8 cellular contexts compared by ENCODE assay signal in the genomic region with DNA sequence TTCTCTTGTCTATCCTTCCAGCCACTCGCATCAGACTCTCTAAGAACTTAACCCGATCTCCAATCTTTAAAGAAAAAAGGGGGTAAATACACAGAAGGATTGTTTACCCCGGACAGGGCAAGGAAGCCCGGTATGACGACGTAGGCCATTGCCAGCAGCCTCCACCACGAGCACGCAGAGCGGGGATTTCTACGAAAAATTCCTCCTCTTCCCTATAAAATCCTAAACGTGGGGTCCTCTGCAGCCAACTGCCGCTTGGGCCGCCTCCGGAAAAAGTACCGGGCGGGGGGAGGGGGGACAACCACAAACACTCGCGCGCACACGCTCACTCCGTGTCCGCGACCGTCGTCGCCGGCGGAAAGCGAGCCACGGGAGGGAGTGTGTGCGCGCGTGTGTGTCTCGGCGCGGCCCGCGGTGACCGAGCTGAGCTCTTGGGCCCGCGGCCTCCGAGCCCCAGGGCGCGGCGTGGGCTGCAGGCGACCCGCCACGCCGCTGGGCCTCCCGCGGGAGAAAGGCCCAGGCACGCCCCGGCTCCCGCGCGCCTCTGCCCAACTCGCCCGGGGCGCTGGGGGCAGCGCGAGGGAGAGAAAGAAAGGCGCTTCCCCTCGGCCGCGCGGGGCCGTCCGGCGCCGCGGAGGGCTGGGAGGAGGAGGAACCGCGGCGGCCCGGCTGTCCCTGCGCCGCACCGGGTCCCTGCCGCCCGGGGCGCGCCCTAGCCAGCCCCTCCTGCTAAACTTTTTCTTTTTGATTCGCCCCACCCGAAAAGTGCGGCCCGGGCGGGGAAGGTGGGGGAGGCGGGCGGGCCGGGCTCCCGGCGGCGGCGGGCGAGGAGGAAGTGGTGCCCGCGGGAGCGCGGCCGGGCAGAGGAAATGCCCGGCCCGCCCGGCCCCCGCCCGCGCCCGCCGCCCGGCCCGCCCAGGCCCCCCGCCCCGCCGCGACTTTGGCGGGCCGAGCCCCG. TPM values are rescaled to one million over a fixed set of nuclear protein-coding genes. Genes with fewer than 3 reads are reported as not detected.
DNase-seq lines count a peak whose midpoint lies in the region; ATAC-seq, FAIRE-seq and TF ChIP-seq lines count a peak whose summit lies in the region.

No MANE protein-coding gene starts in this region.

- TF ChIP-seq CTCF in astrocyte (IDR thresholded peaks at IDR 0.05; ENCODE audit: insufficient read depth, low read depth, low read length) = no peak
- peak in 1 of 4 experiments; percentile 26 for TF ChIP-seq CTCF in prostate gland (IDR thresholded peaks at IDR 0.05)

- peak; percentile 58 for DNase-seq in NCI-H2227 (lab: John Stamatoyannopoulos, UW; ENCODE audit: unreplicated experiment)
- no peak for DNase-seq in NCI-H2227 treated with DMSO at 0.1 percent for 48 hours (lab: John Stamatoyannopoulos, UW)
- DNase-seq in M059J (ENCODE audit: low read depth) = peak; percentile 54
- peak; percentile 47 for DNase-seq in astrocyte (ENCODE audit: low read depth)
- peak; percentile 54 for DNase-seq in hepatic stellate cell (ENCODE audit: low spot score)
- DNase-seq in prostate gland (ENCODE audit: low spot score) = no peak

- no peaks in the 10 kb centered on the region for H3K36me3 ChIP-seq in astrocyte (ENCODE audit: insufficient read depth, low read length)
- no peaks in the 10 kb centered on the region for H3K36me3 ChIP-seq in prostate gland

- peak overlapping the region; percentile 85 for H3K4me2 ChIP-seq in astrocyte (ENCODE audit: low read length)

- peaks cover 30% of the 10 kb centered on the region for H3K4me1 Mint-ChIP-seq in astrocyte (ENCODE audit: low read depth, unreplicated experiment)

- peaks cover 40% of the 10 kb centered on the region for H4K20me1 ChIP-seq in astrocyte (ENCODE audit: insufficient read depth, low read length)

- peak overlapping the region; percentile 86 for H3K9ac ChIP-seq in astrocyte (ENCODE audit: low read length)

- H3K36me3 Mint-ChIP-seq in astrocyte (ENCODE audit: low read depth, unreplicated experiment) = no peaks in the 10 kb centered on the region

- ATAC-seq in GM21576 (IDR thresholded peaks at IDR 0.05; ENCODE audit: unreplicated experiment) = no peak
- ATAC-seq in HG02938 (IDR thresholded peaks at IDR 0.05; ENCODE audit: unreplicated experiment) = no peak

- peak; percentile 63 for TF ChIP-seq POLR2A in prostate gland (IDR thresholded peaks at IDR 0.05)

- H3K27me3 Mint-ChIP-seq in astrocyte (ENCODE audit: low read depth, unreplicated experiment) = no peaks in the 10 kb centered on the region

- WGBS in prostate gland = under 1% methylated on average over 94 of the region's 117 CpGs

- H3K4me1 ChIP-seq in astrocyte (ENCODE audit: insufficient read depth, low read length) = peaks cover 53% of the 10 kb centered on the region
- peaks cover 11% of the 10 kb centered on the region for H3K4me1 ChIP-seq in prostate gland (replicated peaks)

- H3K27ac ChIP-seq in astrocyte (ENCODE audit: low read depth, low read length) (peak overlapping the region; percentile 78), prostate gland (peak overlapping the region; percentile 96 to 99)

- peaks cover 52% of the 10 kb centered on the region for H3K79me2 ChIP-seq in astrocyte (ENCODE audit: insufficient read depth, low read length)

- H3K9me3 Mint-ChIP-seq in astrocyte (ENCODE audit: unreplicated experiment) = no peaks in the 10 kb centered on the region

- no peak for FAIRE-seq in astrocyte (lab: Jason Lieb, UNC)

- no peaks in the 10 kb centered on the region for H3K9me3 ChIP-seq in astrocyte (ENCODE audit: insufficient read depth, low read depth, low read length)
- H3K9me3 ChIP-seq in prostate gland = no peaks in the 10 kb centered on the region

- peak overlapping the region; percentile 94 for H3K27ac Mint-ChIP-seq in astrocyte (ENCODE audit: unreplicated experiment)

- H3K4me3 Mint-ChIP-seq in astrocyte (ENCODE audit: unreplicated experiment) = peak overlapping the region; percentile 99

- peak overlapping the region; percentile 32 for H2AFZ ChIP-seq in astrocyte (ENCODE audit: low read depth, low read length)

- intact Hi-C loops in prostate gland (cut with DNase I) = loop anchor here (5.0 to 10.0 kb wide), 3 partner anchors 42 to 244 kb away; no protein-coding TSS in a partner anchor

- peak overlapping the region; percentile 69 for H3K4me3 ChIP-seq in astrocyte (ENCODE audit: insufficient read depth, low read depth, low read length)
- peak overlapping the region; percentile 92 to 96 for H3K4me3 ChIP-seq in prostate gland

- H3K27me3 ChIP-seq in astrocyte (ENCODE audit: insufficient read depth, low read length) (no peaks in the 10 kb centered on the region), prostate gland (replicated peaks; ENCODE audit: insufficient read depth) (no peaks in the 10 kb centered on the region)

RNA-seq across cellular contexts. Expression of a gene that starts 1.6 kb away (rescaled TPM):
- 41.3 and 55.5 TPM in 2 replicates for total RNA-seq in M059J (2014; rRNA removed; shearing (Covaris generic))
- total RNA-seq in astrocyte (101 and 109 TPM in 2 replicates), prostate gland (10 to 100 TPM; 70.2 to 89.7 TPM)

Comparison
In these comparisons a context has a peak if more than half of its experiments do, and no peak if none do; other contexts are left out.
1. DNase-seq: peak in NCI-H2227 (single experiment), M059J (single experiment), astrocyte (single experiment) and hepatic stellate cell (single experiment); none in NCI-H2227 treated with DMSO at 0.1 percent for 48 hours (single experiment) and prostate gland (single experiment).